15 cellular contexts compared by ENCODE assay signal in the genomic region with DNA sequence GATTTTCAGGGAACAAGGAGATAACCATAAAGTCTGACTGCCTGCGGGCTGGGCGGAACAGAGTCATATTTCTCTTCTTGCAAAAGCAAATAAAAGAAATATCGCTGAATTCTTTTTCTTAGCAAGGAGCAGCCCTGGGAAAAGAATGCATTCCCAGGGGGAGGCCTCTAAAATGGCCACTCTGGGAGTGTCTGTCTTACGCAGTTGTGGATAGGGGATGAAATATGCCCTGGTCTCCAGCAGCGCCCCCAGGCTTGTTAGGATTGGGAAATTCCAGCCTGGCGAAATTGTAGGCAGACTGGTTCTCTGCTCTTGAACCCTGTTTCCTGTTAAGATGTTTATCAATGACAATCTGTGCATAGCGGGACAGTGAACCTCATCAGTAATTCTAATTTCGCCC.
"Had no signal": no experiment of that assay in that cellular context is flagged by ENCODE, and none has a peak within 500 bp of the region (broad histone marks: within the 10 kb centered on the region; RNA-seq: fewer than 3 reads in every experiment).

No MANE protein-coding gene starts in this region.

- H3K27ac ChIP-seq: psoas muscle, suprapubic skin had no signal

- ATAC-seq: activated CD4-positive, CD25-positive, alpha-beta regulatory T cell treated with anti-CD3 and anti-CD28 coated beads, Interleukin-2, amount 50 U/mL, for 24 hours; activated CD8-positive, alpha-beta memory T cell treated with anti-CD3 and anti-CD28 coated beads, Interleukin-2, amount 10 ng/mL, durations not matched to agents 7 days and 5 days; esophagus mucosa; psoas muscle; sciatic nerve had no signal

- H3K27me3 ChIP-seq: suprapubic skin had no signal

- H3K27ac Mint-ChIP-seq: activated CD8-positive, alpha-beta memory T cell treated with anti-CD3 and anti-CD28 coated beads, Interleukin-2, amount 10 ng/mL, durations not matched to agents 7 days and 5 days; activated naive CD4-positive, alpha-beta T cell treated with anti-CD3 and anti-CD28 coated beads for 36 hours; activated T-helper 2 cell treated with anti-CD3 and anti-CD28 coated beads, Interferon-gamma antibody, Interleukin-2, Interleukin-4, amounts not matched to agents 10 μg/mL and 5 μg/mL and 100 μg/mL, durations not matched to agents 14 hours and 24 hours and 36 hours; stimulated activated naive CD8-positive, alpha-beta T cell treated with anti-CD3 and anti-CD28 coated beads, Interleukin-15, Interleukin-2, amounts not matched to agents 100 ng/mL and 50 ng/mL, for 24 hours; type B pancreatic cell had no signal

- H3K4me3 Mint-ChIP-seq: activated CD8-positive, alpha-beta memory T cell treated with anti-CD3 and anti-CD28 coated beads, Interleukin-2, amount 10 ng/mL, durations not matched to agents 7 days and 5 days; activated naive CD4-positive, alpha-beta T cell treated with anti-CD3 and anti-CD28 coated beads for 36 hours; stimulated activated naive CD8-positive, alpha-beta T cell treated with anti-CD3 and anti-CD28 coated beads, Interleukin-15, Interleukin-2, amounts not matched to agents 100 ng/mL and 50 ng/mL, for 24 hours; type B pancreatic cell had no signal

- H3K27me3 Mint-ChIP-seq: activated CD8-positive, alpha-beta memory T cell treated with anti-CD3 and anti-CD28 coated beads, Interleukin-2, amount 10 ng/mL, durations not matched to agents 7 days and 5 days; stimulated activated naive CD8-positive, alpha-beta T cell treated with anti-CD3 and anti-CD28 coated beads, Interleukin-15, Interleukin-2, amounts not matched to agents 100 ng/mL and 50 ng/mL, for 24 hours; type B pancreatic cell had no signal

- H3K4me1 ChIP-seq: suprapubic skin had no signal

- H3K4me3 ChIP-seq: psoas muscle, suprapubic skin had no signal

- H3K9me3 ChIP-seq: suprapubic skin had no signal

- DNase-seq: activated CD4-positive, alpha-beta T cell treated with anti-CD3 and anti-CD28 coated beads, Interleukin-2, amount 50 U/mL, for 4 hours; activated CD8-positive, alpha-beta memory T cell treated with anti-CD3 and anti-CD28 coated beads, Interleukin-2, amount 10 ng/mL, durations not matched to agents 7 days and 5 days; activated naive CD4-positive, alpha-beta T cell treated with anti-CD3 and anti-CD28 coated beads for 36 hours; activated T-cell treated with anti-CD3 and anti-CD28 coated beads, Interleukin-2, amount 50 U/mL, for 1 hour; psoas muscle; T1000 had no signal

- FAIRE-seq: colon, endometrium had no signal
